In the genomic region with DNA sequence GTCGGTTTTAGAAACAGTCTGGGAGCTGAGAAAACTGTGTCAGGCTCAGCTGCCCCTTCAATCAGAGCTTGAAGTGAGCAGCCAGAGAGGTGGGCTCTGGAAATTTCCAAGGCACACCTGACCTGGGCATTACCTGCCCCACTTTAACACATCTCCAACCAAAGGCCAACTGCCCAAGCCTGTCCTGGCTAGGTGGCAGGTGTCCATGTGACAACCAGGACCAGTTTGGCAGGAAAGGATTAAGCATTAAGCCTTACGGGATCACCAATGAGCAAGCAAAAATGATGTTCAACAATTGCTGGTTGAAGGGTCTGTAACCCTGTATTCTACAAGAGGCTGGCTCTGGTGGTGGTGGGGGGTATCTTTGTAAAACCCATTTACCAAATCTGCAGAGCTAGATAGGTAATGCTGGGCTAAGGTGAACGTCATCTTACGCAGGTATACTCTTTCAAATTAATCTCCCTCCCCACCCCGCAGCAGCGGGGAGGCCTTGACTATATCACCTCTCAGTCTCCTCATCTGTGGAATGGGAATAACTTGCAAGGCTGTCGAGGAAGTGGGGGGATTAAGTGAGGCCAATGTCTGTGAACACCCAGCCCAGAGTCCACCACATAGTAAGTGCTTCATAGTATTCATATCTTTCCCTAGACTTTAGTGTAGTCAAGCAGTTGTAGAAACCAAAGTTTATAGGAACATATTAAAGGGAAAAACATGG, we compare ENCODE assay signal across 26 cellular contexts.
"Had no signal": no experiment of that assay in that cellular context is flagged by ENCODE, and none has a peak within 500 bp of the region (broad histone marks: within the 10 kb centered on the region; RNA-seq: fewer than 3 reads in every experiment).

No MANE protein-coding gene starts in this region.

- H3K27me3 Mint-ChIP-seq: activated naive CD8-positive, alpha-beta T cell had no signal

- H3K4me1 ChIP-seq: colonic mucosa, gastrocnemius medialis, prostate gland, tibial nerve had no signal

- H3K36me3 ChIP-seq: colonic mucosa, gastrocnemius medialis, pancreas, prostate gland, tibial nerve had no signal

- H3K36me3 Mint-ChIP-seq: activated naive CD8-positive, alpha-beta T cell; mesothelial cell of epicardium; naive thymus-derived CD4-positive, alpha-beta T cell; WTC11 had no signal

- H3K4me3 Mint-ChIP-seq: activated CD8-positive, alpha-beta T cell treated with anti-CD3 and anti-CD28 coated beads for 36 hours; activated naive CD8-positive, alpha-beta T cell; mesothelial cell of epicardium; naive thymus-derived CD4-positive, alpha-beta T cell; WTC11 had no signal

- H3K9me3 ChIP-seq: body of pancreas, colonic mucosa, gastrocnemius medialis, pancreas, prostate gland, tibial nerve had no signal

- H3K27ac Mint-ChIP-seq: activated CD8-positive, alpha-beta T cell treated with anti-CD3 and anti-CD28 coated beads for 36 hours; activated naive CD8-positive, alpha-beta T cell; activated T-helper 2 cell treated with anti-CD3 and anti-CD28 coated beads, Interferon-gamma antibody, Interleukin-2, Interleukin-4, amounts not matched to agents 10 μg/mL and 5 μg/mL and 100 μg/mL, durations not matched to agents 14 hours and 24 hours and 36 hours; mesothelial cell of epicardium; naive thymus-derived CD4-positive, alpha-beta T cell; WTC11 had no signal

- H3K27me3 ChIP-seq: body of pancreas, colonic mucosa, gastrocnemius medialis, pancreas had no signal

- H3K27ac ChIP-seq: colonic mucosa, gastrocnemius medialis, pancreas, prostate gland, tibial nerve had no signal

- H3K4me1 Mint-ChIP-seq: naive thymus-derived CD4-positive, alpha-beta T cell had no signal

- DNase-seq: activated CD4-positive, alpha-beta T cell treated with anti-CD3 and anti-CD28 coated beads for 1 hour; activated CD4-positive, alpha-beta T cell treated with anti-CD3 and anti-CD28 coated beads, Interleukin-2, amount 50 U/mL, for 1 hour; activated CD8-positive, alpha-beta T cell treated with anti-CD3 and anti-CD28 coated beads for 36 hours; activated naive CD4-positive, alpha-beta T cell; activated T-cell treated with anti-CD3 and anti-CD28 coated beads, Interleukin-2, amount 50 U/mL, for 48 hours; anterior cingulate cortex; colonic mucosa; effector CD8-positive, alpha-beta T cell; gastrocnemius medialis; glutamatergic neuron; left ventricle myocardium superior; naive thymus-derived CD4-positive, alpha-beta T cell; nucleus accumbens; retina; stimulated activated CD4-positive, alpha-beta T cell treated with anti-CD3 and anti-CD28 coated beads, Interleukin-1b, Interleukin-23, amount 100 ng/mL, for 48 hours; stimulated activated naive CD4-positive, alpha-beta T cell treated with Interleukin-2 at 50 U/mL for 16 hours; T-helper 2 cell had no signal

- H3K4me2 ChIP-seq: smooth muscle cell had no signal

- H3K9me3 Mint-ChIP-seq: activated CD8-positive, alpha-beta T cell treated with anti-CD3 and anti-CD28 coated beads for 36 hours; activated T-helper 2 cell treated with anti-CD3 and anti-CD28 coated beads, Interferon-gamma antibody, Interleukin-2, Interleukin-4, amounts not matched to agents 10 μg/mL and 5 μg/mL and 100 μg/mL, durations not matched to agents 14 hours and 24 hours and 36 hours; mesothelial cell of epicardium; naive thymus-derived CD4-positive, alpha-beta T cell; WTC11 had no signal

- H3K4me3 ChIP-seq: body of pancreas, colonic mucosa, gastrocnemius medialis, pancreas, prostate gland, smooth muscle cell, tibial nerve had no signal
